ENCODE assay signal across 1 cellular context in the genomic region with DNA sequence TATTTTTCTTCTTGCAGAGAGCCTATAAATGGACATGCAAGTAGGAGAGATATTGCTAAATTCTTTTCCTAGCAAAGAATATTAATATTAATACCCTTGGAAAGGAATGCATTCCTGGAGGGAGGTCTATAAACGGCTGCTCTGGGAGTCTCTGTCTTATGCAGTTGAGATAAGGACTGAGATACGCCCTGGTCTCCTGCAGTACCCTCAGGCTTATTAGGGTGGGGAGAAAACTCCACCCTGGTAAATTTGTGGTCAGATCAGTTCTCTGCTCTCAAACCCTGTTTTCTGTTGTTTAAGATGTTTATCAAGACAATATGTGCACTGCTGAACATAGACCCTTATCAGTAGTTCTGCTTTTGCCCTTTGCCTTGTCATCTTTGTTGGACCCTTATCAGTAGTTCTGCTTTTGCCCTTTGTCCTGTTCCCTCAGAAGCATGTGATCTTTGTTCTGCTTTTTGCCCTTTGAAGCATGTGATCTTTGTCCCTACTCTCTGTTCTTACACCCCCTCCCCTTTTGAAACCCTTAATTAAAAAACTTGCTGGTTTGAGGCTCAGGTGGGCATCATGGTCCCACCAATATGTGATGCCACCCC. TPM values are rescaled to one million over a fixed set of nuclear protein-coding genes. Genes with fewer than 3 reads are reported as not detected.
"Had no signal": no experiment of that assay in that cellular context is flagged by ENCODE, and none has a peak within 500 bp of the region (broad histone marks: within the 10 kb centered on the region; RNA-seq: fewer than 3 reads in every experiment).

No MANE protein-coding gene starts in this region.

RNA-seq across cellular contexts. Expression of a gene that starts 10.4 kb away (rescaled TPM):
- total RNA-seq: activated B cell treated with CpG ODN at 0.5 μM for 24 hours had no signal
